12 cellular contexts compared by ENCODE assay signal in the genomic region with DNA sequence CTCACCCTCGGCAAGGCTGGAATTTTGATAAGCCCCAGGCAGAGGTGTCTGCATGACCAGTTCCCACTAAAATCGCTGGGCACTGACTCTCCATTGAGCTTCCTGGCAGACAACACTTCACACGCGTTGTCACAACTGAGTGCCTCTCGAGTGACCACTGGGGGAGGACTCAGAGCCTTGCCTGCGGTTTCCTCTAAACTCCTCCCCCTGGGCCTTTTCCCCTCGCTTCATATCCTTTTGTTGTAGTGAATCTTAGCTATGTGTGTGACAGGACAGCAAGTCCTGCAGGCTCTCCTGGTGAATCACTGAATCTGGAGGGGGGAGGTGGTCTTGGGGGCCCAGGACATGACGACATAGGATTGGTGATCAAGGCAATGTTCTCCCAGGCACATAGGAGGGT.
DNase-seq lines count a peak whose midpoint lies in the region; ATAC-seq and TF ChIP-seq lines count a peak whose summit lies in the region.
"Had no signal": no experiment of that assay in that cellular context is flagged by ENCODE, and none has a peak within 500 bp of the region (broad histone marks: within the 10 kb centered on the region; RNA-seq: fewer than 3 reads in every experiment).

No MANE protein-coding gene starts in this region.

- TF ChIP-seq CTCF in fibroblast of pulmonary artery (IDR thresholded peaks at IDR 0.05; ENCODE audit: low read length, missing control alignments): no peak
- TF ChIP-seq CTCF in nephron progenitor cell (IDR thresholded peaks at IDR 0.05): no peak

- H3K36me3 Mint-ChIP-seq in nephron progenitor cell (ENCODE audit: low read depth) (no peaks in the 10 kb centered on the region), immature natural killer cell (peaks cover 0 to 4% (median 0%) of the 10 kb centered on the region in 3 donors)

- H3K4me1 Mint-ChIP-seq in nephron progenitor cell (peaks cover 24% of the 10 kb centered on the region), immature natural killer cell (no peaks in the 10 kb centered on the region)
- H3K4me1 Mint-ChIP-seq: central memory CD8-positive, alpha-beta T cell had no signal

- H3K9ac ChIP-seq in NT2/D1 (ENCODE audit: insufficient read length, low read depth): no peak overlapping the region

- H3K9me3 ChIP-seq in NT2/D1 (ENCODE audit: insufficient read depth, low read length): no peaks in the 10 kb centered on the region
- H3K9me3 ChIP-seq: thoracic aorta had no signal

- H3K4me3 Mint-ChIP-seq in nephron progenitor cell (no peak overlapping the region), immature natural killer cell (no peak overlapping the region)
- H3K4me3 Mint-ChIP-seq: activated T-cell treated with anti-CD3 and anti-CD28 coated beads, Interleukin-2, amount 50 U/mL, for 4 hours; central memory CD8-positive, alpha-beta T cell had no signal

- ATAC-seq in HG02759 (IDR thresholded peaks at IDR 0.05; ENCODE audit: unreplicated experiment): no peak
- no peak for ATAC-seq in GM21367 (IDR thresholded peaks at IDR 0.05; ENCODE audit: unreplicated experiment)
- ATAC-seq: activated T-cell treated with anti-CD3 and anti-CD28 coated beads, Interleukin-2, amount 50 U/mL, for 4 hours had no signal

- H3K27me3 ChIP-seq in NT2/D1 (ENCODE audit: insufficient read depth, insufficient read length): no peaks in the 10 kb centered on the region

- H3K27me3 Mint-ChIP-seq in nephron progenitor cell (ENCODE audit: low read depth, poor library complexity) (peaks cover 8% of the 10 kb centered on the region), immature natural killer cell (ENCODE audit: low read depth in 3 of 3) (no peaks in the 10 kb centered on the region)
- H3K27me3 Mint-ChIP-seq: central memory CD8-positive, alpha-beta T cell had no signal

- H3K27ac Mint-ChIP-seq in nephron progenitor cell (peak overlapping the region; percentile 76), immature natural killer cell (no peak overlapping the region)

- H3K36me3 ChIP-seq in NT2/D1 (ENCODE audit: insufficient read depth, insufficient read length, low read length): no peaks in the 10 kb centered on the region
- H3K36me3 ChIP-seq: thoracic aorta had no signal

- H3K4me3 ChIP-seq in NT2/D1 (ENCODE audit: insufficient read length, low read depth): no peak overlapping the region
- H3K4me3 ChIP-seq in fibroblast of pulmonary artery (replicated peaks; ENCODE audit: low read depth, low read length): no peak overlapping the region
- H3K4me3 ChIP-seq: thoracic aorta had no signal

- peak; percentile 63 for DNase-seq in DMS53 treated with DMSO at 0.1 percent for 48 hours (lab: John Stamatoyannopoulos, UW; ENCODE audit: unreplicated experiment)
- peak; percentile 9 for DNase-seq in NT2/D1 (ENCODE audit: low read depth, low spot score)
- DNase-seq in fibroblast of pulmonary artery (ENCODE audit: low read depth): peak; percentile 22
- peak; percentile 17 for DNase-seq in nephron progenitor cell
- no peak for DNase-seq in immature natural killer cell
- no peak for DNase-seq in DMS 273 treated with DMSO at 0.1 percent for 48 hours (lab: John Stamatoyannopoulos, UW)
- DNase-seq: activated T-cell treated with anti-CD3 and anti-CD28 coated beads, Interleukin-2, amount 50 U/mL, for 4 hours; MM.1S had no signal

- H3K9me3 Mint-ChIP-seq in nephron progenitor cell: no peaks in the 10 kb centered on the region
- H3K9me3 Mint-ChIP-seq in immature natural killer cell: peaks cover 0 to 23% (median 3%) of the 10 kb centered on the region in 6 donors
- H3K9me3 Mint-ChIP-seq: activated T-cell treated with anti-CD3 and anti-CD28 coated beads, Interleukin-2, amount 50 U/mL, for 4 hours; central memory CD8-positive, alpha-beta T cell had no signal

- peaks cover 4% of the 10 kb centered on the region for H3K4me1 ChIP-seq in NT2/D1 (ENCODE audit: insufficient read depth, insufficient read length)

Comparison
In these comparisons a context has a peak if more than half of its experiments do, and no peak if none do; other contexts are left out.
1. DNase-seq: peak in DMS53 treated with DMSO at 0.1 percent for 48 hours (single experiment), NT2/D1 (single experiment), fibroblast of pulmonary artery (single experiment) and nephron progenitor cell (single experiment); none in immature natural killer cell (0 of 3) and DMS 273 treated with DMSO at 0.1 percent for 48 hours (single experiment).